In the genomic region with DNA sequence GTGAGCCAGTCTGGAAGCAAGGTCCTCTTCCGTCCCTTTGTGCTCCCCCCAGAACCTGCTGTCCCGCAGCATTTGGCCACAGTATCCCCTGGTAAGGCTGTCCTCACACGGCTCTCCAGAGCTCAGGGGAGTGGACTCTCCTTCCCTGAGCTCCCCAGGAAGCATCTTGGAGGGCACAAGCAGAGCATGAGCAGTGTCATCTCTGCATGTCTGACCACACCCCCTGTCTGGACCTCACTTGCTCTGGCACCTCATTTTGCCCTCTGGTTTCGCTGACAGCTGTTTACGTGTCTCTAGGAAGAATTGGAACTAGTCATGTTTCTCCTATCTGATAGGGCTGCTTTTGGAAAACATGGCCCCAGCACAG, we compare ENCODE assay signal across 10 cellular contexts. TPM values are rescaled to one million over a fixed set of nuclear protein-coding genes. Genes with fewer than 3 reads are reported as not detected.
DNase-seq lines count a peak whose midpoint lies in the region; ATAC-seq and TF ChIP-seq lines count a peak whose summit lies in the region.
"Had no signal": no experiment of that assay in that cellular context is flagged by ENCODE, and none has a peak within 500 bp of the region (broad histone marks: within the 10 kb centered on the region; RNA-seq: fewer than 3 reads in every experiment).

No MANE protein-coding gene starts in this region.

- peaks cover 25% of the 10 kb centered on the region for H3K4me1 ChIP-seq in lower lobe of right lung
- peaks cover 19 to 26% of the 10 kb centered on the region in 2 donors for H3K4me1 ChIP-seq in thoracic aorta (ENCODE audit: control insufficient read depth in 1 of 2, low read depth in 2 of 2)

- DNase-seq in activated CD4-positive, alpha-beta T cell treated with anti-CD3 and anti-CD28 coated beads for 36 hours, result no peak
- DNase-seq in activated CD4-positive, alpha-beta T cell treated with anti-CD3 and anti-CD28 coated beads, Interleukin-2, amount 50 U/mL, for 4 hours, result no peak
- no peak for DNase-seq in activated CD8-positive, alpha-beta T cell treated with anti-CD3 and anti-CD28 coated beads, Interleukin-2, amount 10 ng/mL, durations not matched to agents 7 days and 5 days
- DNase-seq in lower lobe of right lung (no peak), thoracic aorta (ENCODE audit: low spot score) (no peak), NCI-H2196 treated with DMSO at 0.1 percent for 48 hours (lab: John Stamatoyannopoulos, UW; ENCODE audit: unreplicated experiment) (no peak), NCI-H1105 treated with DMSO at 0.1 percent for 48 hours (lab: John Stamatoyannopoulos, UW) (no peak)
- no peak for DNase-seq in stimulated activated CD4-positive, alpha-beta T cell treated with anti-CD3 and anti-CD28 coated beads, Interleukin-2, amount 100 ng/mL, for 48 hours
- DNase-seq: NK-92 treated with Interleukin-12 subunit alpha and Interleukin-12 subunit beta, amount 100 ng/mL, for 24 hours had no signal

- H3K36me3 ChIP-seq in lower lobe of right lung, result peaks cover 4% of the 10 kb centered on the region
- no peaks in the 10 kb centered on the region for H3K36me3 ChIP-seq in thoracic aorta

- H3K27me3 ChIP-seq in lower lobe of right lung (ENCODE audit: low read depth) (no peaks in the 10 kb centered on the region), thoracic aorta (replicated peaks; ENCODE audit: insufficient read depth) (no peaks in the 10 kb centered on the region)

- H3K27ac ChIP-seq in lower lobe of right lung (peak overlapping the region; percentile 75), thoracic aorta (peak overlapping the region; percentile 56 to 84)
- H3K27ac ChIP-seq: VCaP had no signal

- ATAC-seq in activated CD4-positive, alpha-beta T cell treated with anti-CD3 and anti-CD28 coated beads for 36 hours, result no peak
- no peak for ATAC-seq in activated CD8-positive, alpha-beta T cell treated with anti-CD3 and anti-CD28 coated beads, Interleukin-2, amount 10 ng/mL, durations not matched to agents 7 days and 5 days
- peak in 1 of 2 donors; percentile 5 for ATAC-seq in lower lobe of right lung
- ATAC-seq in thoracic aorta (ENCODE audit: insufficient number of reproducible peaks, low FRiP score, low read depth), result no peak

- intact Hi-C loops in activated CD4-positive, alpha-beta T cell treated with anti-CD3 and anti-CD28 coated beads for 36 hours (cut with DNase I, micrococcal nuclease), result loop anchor here in 1 of 2 experiments (10.0 kb wide), 1 partner anchor 95 kb away; no protein-coding TSS in a partner anchor
- intact Hi-C loops in lower lobe of right lung (cut with DNase I), result no loop called here

- TF ChIP-seq CTCF in lower lobe of right lung (IDR thresholded peaks at IDR 0.05), result no peak
- TF ChIP-seq CTCF in thoracic aorta (IDR thresholded peaks at IDR 0.05), result no peak

- CTCF ChIA-PET in activated CD4-positive, alpha-beta T cell treated with anti-CD3 and anti-CD28 coated beads for 36 hours (lab: Charles Lee), result interaction anchor here (0.6 to 1.8 kb wide), 6 partner anchors 9 to 162 kb away, joined by 3 to 9 read pairs (median 3); a partner anchor contains a TSS
- CTCF ChIA-PET in activated CD8-positive, alpha-beta T cell treated with anti-CD3 and anti-CD28 coated beads, Interleukin-2, amount 10 ng/mL, durations not matched to agents 7 days and 5 days (lab: Charles Lee), result interaction anchor here (0.9 to 3.5 kb wide), 6 partner anchors 9 to 161 kb away, joined by 3 to 33 read pairs (median 21); a partner anchor contains a TSS

- H3K9me3 ChIP-seq in lower lobe of right lung (no peaks in the 10 kb centered on the region), thoracic aorta (no peaks in the 10 kb centered on the region)

- H3K4me3 Mint-ChIP-seq in activated CD4-positive, alpha-beta T cell treated with anti-CD3 and anti-CD28 coated beads for 36 hours, result no peak overlapping the region
- no peak overlapping the region for H3K4me3 Mint-ChIP-seq in activated CD8-positive, alpha-beta T cell treated with anti-CD3 and anti-CD28 coated beads, Interleukin-2, amount 10 ng/mL, durations not matched to agents 7 days and 5 days

- H3K27me3 Mint-ChIP-seq in activated CD4-positive, alpha-beta T cell treated with anti-CD3 and anti-CD28 coated beads for 36 hours, result no peaks in the 10 kb centered on the region
- H3K27me3 Mint-ChIP-seq in activated CD8-positive, alpha-beta T cell treated with anti-CD3 and anti-CD28 coated beads, Interleukin-2, amount 10 ng/mL, durations not matched to agents 7 days and 5 days (ENCODE audit: low read depth), result no peaks in the 10 kb centered on the region

- no peaks in the 10 kb centered on the region for H3K9me3 Mint-ChIP-seq in activated CD4-positive, alpha-beta T cell treated with anti-CD3 and anti-CD28 coated beads for 36 hours (ENCODE audit: low read depth)
- H3K9me3 Mint-ChIP-seq in activated CD8-positive, alpha-beta T cell treated with anti-CD3 and anti-CD28 coated beads, Interleukin-2, amount 10 ng/mL, durations not matched to agents 7 days and 5 days (ENCODE audit: insufficient read depth), result peaks cover 6% of the 10 kb centered on the region

- H3K4me1 Mint-ChIP-seq in activated CD4-positive, alpha-beta T cell treated with anti-CD3 and anti-CD28 coated beads for 36 hours, result peaks cover 33% of the 10 kb centered on the region
- H3K4me1 Mint-ChIP-seq in activated CD8-positive, alpha-beta T cell treated with anti-CD3 and anti-CD28 coated beads, Interleukin-2, amount 10 ng/mL, durations not matched to agents 7 days and 5 days (ENCODE audit: low read depth), result peaks cover 37% of the 10 kb centered on the region

- POLR2A ChIA-PET in activated CD4-positive, alpha-beta T cell treated with anti-CD3 and anti-CD28 coated beads for 36 hours (lab: Charles Lee), result no interaction called here
- POLR2A ChIA-PET in activated CD8-positive, alpha-beta T cell treated with anti-CD3 and anti-CD28 coated beads, Interleukin-2, amount 10 ng/mL, durations not matched to agents 7 days and 5 days (lab: Charles Lee), result interaction anchor here (0.6 to 3.1 kb wide), 11 partner anchors 9 to 693 kb away, joined by 3 to 40 read pairs (median 3); a partner anchor contains a TSS

- peaks cover 17% of the 10 kb centered on the region for H3K36me3 Mint-ChIP-seq in activated CD4-positive, alpha-beta T cell treated with anti-CD3 and anti-CD28 coated beads for 36 hours (ENCODE audit: low read depth)
- peaks cover 36% of the 10 kb centered on the region for H3K36me3 Mint-ChIP-seq in activated CD8-positive, alpha-beta T cell treated with anti-CD3 and anti-CD28 coated beads, Interleukin-2, amount 10 ng/mL, durations not matched to agents 7 days and 5 days (ENCODE audit: low read depth)

- no peak overlapping the region for H3K4me3 ChIP-seq in lower lobe of right lung
- H3K4me3 ChIP-seq in thoracic aorta, result no peak overlapping the region

- peak overlapping the region; percentile 33 for H3K27ac Mint-ChIP-seq in activated CD4-positive, alpha-beta T cell treated with anti-CD3 and anti-CD28 coated beads for 36 hours
- H3K27ac Mint-ChIP-seq in activated CD8-positive, alpha-beta T cell treated with anti-CD3 and anti-CD28 coated beads, Interleukin-2, amount 10 ng/mL, durations not matched to agents 7 days and 5 days, result peak overlapping the region; percentile 95

RNA-seq across cellular contexts. Expression of a gene that starts 15.5 kb away (rescaled TPM):
- total RNA-seq in activated CD4-positive, alpha-beta T cell treated with anti-CD3 and anti-CD28 coated beads for 36 hours, result 10 to 100 TPM; 29.7 to 39.3 TPM
- total RNA-seq in activated CD8-positive, alpha-beta T cell treated with anti-CD3 and anti-CD28 coated beads, Interleukin-2, amount 10 ng/mL, durations not matched to agents 7 days and 5 days, result 10 to 100 TPM; 21.8 to 22.5 TPM
- total RNA-seq in lower lobe of right lung (14.7 TPM), thoracic aorta (1 to 10 TPM; 8.4 to 9.7 TPM)

RNA-seq across cellular contexts. Expression of a gene that starts 36.1 kb away (rescaled TPM):
- total RNA-seq in activated CD4-positive, alpha-beta T cell treated with anti-CD3 and anti-CD28 coated beads for 36 hours, result 1 to 10 TPM; 7.5 to 9.1 TPM
- total RNA-seq in activated CD8-positive, alpha-beta T cell treated with anti-CD3 and anti-CD28 coated beads, Interleukin-2, amount 10 ng/mL, durations not matched to agents 7 days and 5 days, result 10 to 100 TPM; 10.3 to 11.8 TPM
- 26.2 TPM for total RNA-seq in lower lobe of right lung
- total RNA-seq in thoracic aorta, result 10 to 100 TPM; 27.7 to 98.0 TPM

RNA-seq across cellular contexts. Expression of a gene that starts 36.5 kb away (rescaled TPM):
- 1 to 10 TPM; 5.3 to 7.5 TPM for total RNA-seq in activated CD4-positive, alpha-beta T cell treated with anti-CD3 and anti-CD28 coated beads for 36 hours
- 10 to 100 TPM; 15.3 to 15.4 TPM for total RNA-seq in activated CD8-positive, alpha-beta T cell treated with anti-CD3 and anti-CD28 coated beads, Interleukin-2, amount 10 ng/mL, durations not matched to agents 7 days and 5 days
- total RNA-seq in lower lobe of right lung, result 15.2 TPM
- total RNA-seq in thoracic aorta, result 10 to 100 TPM; 15.2 to 20.7 TPM

RNA-seq across cellular contexts. Expression of a gene that starts 50.4 kb away (rescaled TPM):
- total RNA-seq in activated CD4-positive, alpha-beta T cell treated with anti-CD3 and anti-CD28 coated beads for 36 hours, result 10 to 100 TPM; 39.0 to 43.7 TPM
- 10 to 100 TPM; 46.5 to 50.4 TPM for total RNA-seq in activated CD8-positive, alpha-beta T cell treated with anti-CD3 and anti-CD28 coated beads, Interleukin-2, amount 10 ng/mL, durations not matched to agents 7 days and 5 days
- total RNA-seq in lower lobe of right lung (16.6 TPM), thoracic aorta (10 to 100 TPM; 22.9 to 27.8 TPM)

RNA-seq across cellular contexts. Expression of a gene that starts 50.7 kb away (rescaled TPM):
- 100 to 1,000 TPM; 131 to 139 TPM for total RNA-seq in activated CD4-positive, alpha-beta T cell treated with anti-CD3 and anti-CD28 coated beads for 36 hours
- 100 to 1,000 TPM in 1 of 2 experiments, 10 to 100 TPM in 1; 99.0 to 103 TPM for total RNA-seq in activated CD8-positive, alpha-beta T cell treated with anti-CD3 and anti-CD28 coated beads, Interleukin-2, amount 10 ng/mL, durations not matched to agents 7 days and 5 days
- total RNA-seq in lower lobe of right lung (108 TPM), thoracic aorta (100 to 1,000 TPM; 125 to 128 TPM)
